1 cellular context compared by ENCODE assay signal in genomic region chr5:38899936-38900335, GRCh38.
TF ChIP-seq lines count a peak whose summit lies in the region.

No MANE protein-coding gene starts in this region.

TF ChIP-seq in WTC11, 78 proteins besides CTCF, POLR2A, EP300 and RAD21 (continued from another document):
- TF ChIP-seq AFF4 (CRISPR knock-in tag; IDR thresholded peaks at IDR 0.05; ENCODE audit: borderline replicate concordance) (no peak), HMGA2 (CRISPR knock-in tag; IDR thresholded peaks at IDR 0.05) (no peak), ATF1 (CRISPR knock-in tag; IDR thresholded peaks at IDR 0.05) (no peak), ZNF317 (CRISPR knock-in tag; IDR thresholded peaks at IDR 0.05; ENCODE audit: borderline replicate concordance, low read depth) (no peak), ZSCAN18 (CRISPR knock-in tag; IDR thresholded peaks at IDR 0.05) (no peak)
